ENCODE assay signal across 1 cellular context in the genomic region with DNA sequence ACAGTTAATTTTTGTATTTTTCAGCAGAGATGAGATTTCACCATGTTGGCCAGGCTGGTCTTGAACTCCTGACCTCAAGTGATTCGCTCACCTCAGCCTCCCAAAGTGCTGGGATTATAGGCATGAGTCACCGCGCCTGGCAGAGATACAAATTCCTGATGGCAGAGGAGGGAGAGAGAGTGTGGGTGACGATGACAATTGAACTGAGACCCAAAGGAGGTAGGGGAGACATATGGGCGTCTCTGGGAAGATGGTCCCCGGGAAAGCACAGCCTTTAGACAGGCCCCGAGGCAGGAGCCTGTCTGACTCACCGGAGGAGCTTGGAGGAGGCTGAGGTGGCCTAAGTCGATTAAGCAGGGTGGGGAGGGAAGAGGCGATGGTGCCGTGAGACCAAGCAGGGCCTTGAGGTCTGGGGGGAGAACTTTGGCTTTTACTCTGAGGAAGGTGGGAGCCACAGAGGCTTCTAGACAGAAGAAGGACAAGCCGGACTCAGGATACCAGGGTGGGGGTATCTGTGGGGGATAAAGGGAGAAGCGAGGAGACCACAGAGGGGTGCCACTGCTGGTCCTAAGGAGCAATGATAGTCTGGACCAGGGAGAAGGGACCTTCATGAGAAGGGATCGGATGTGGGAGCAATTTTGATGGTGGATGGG.
TF ChIP-seq lines count a peak whose summit lies in the region.

No MANE protein-coding gene starts in this region.

TF ChIP-seq in endothelial cell of umbilical vein, 7 proteins besides CTCF, POLR2A, EP300 and RAD21:
- TF ChIP-seq GATA2 (IDR thresholded peaks at IDR 0.05; ENCODE audit: insufficient read depth, insufficient read length, low read depth, low read length) = no peak
- TF ChIP-seq POLR2AphosphoS5 (IDR thresholded peaks at IDR 0.05; ENCODE audit: insufficient read depth, low read depth, low read length) = no peak
- TF ChIP-seq EZH2 (IDR thresholded peaks at IDR 0.05; ENCODE audit: borderline replicate concordance, low read depth, low read length, severe bottlenecking) = no peak
- TF ChIP-seq MYC (IDR thresholded peaks at IDR 0.05; ENCODE audit: low read depth, low read length) = no peak
- TF ChIP-seq JUN (IDR thresholded peaks at IDR 0.05; ENCODE audit: borderline replicate concordance, insufficient read depth, insufficient read length, low read depth) = peak; percentile 5
- TF ChIP-seq, protein P1, sequence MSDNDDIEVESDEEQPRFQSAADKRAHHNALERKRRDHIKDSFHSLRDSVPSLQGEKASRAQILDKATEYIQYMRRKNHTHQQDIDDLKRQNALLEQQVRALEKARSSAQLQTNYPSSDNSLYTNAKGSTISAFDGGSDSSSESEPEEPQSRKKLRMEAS (IDR thresholded peaks at IDR 0.05; ENCODE audit: insufficient read depth, insufficient read length) = no peak
- TF ChIP-seq FOS (IDR thresholded peaks at IDR 0.05; ENCODE audit: borderline replicate concordance, insufficient read depth, low read length) = peak; percentile 36
